Comparison of ENCODE assay signal across 28 cellular contexts in genomic region chr13:39965309-39965708, GRCh38.
"Had no signal": no experiment of that assay in that cellular context is flagged by ENCODE, and none has a peak within 500 bp of the region (broad histone marks: within the 10 kb centered on the region; RNA-seq: fewer than 3 reads in every experiment).

No MANE protein-coding gene starts in this region.

- H3K4me3 Mint-ChIP-seq: naive thymus-derived CD8-positive, alpha-beta T cell; nephron; neural crest cell; stimulated activated memory B cell treated with anti-CD40 and anti-IgM and Interleukin-4, amounts not matched to agents 10 μg/mL and 1 μg/mL and 100 μg/mL, for 72 hours; stimulated activated naive CD8-positive, alpha-beta T cell treated with anti-CD3 and anti-CD28 coated beads, Interleukin-15, amount 100 ng/mL, for 72 hours had no signal

- H3K36me3 Mint-ChIP-seq: naive thymus-derived CD8-positive, alpha-beta T cell; stimulated activated memory B cell treated with anti-CD40 and anti-IgM and Interleukin-4, amounts not matched to agents 10 μg/mL and 1 μg/mL and 100 μg/mL, for 72 hours had no signal

- H3K27ac ChIP-seq: heart right ventricle, left ventricle myocardium inferior, parathyroid adenoma, psoas muscle, right atrium auricular region, right lobe of liver, testis, tibial artery, uterus had no signal

- H3K4me3 ChIP-seq: heart right ventricle, left ventricle myocardium inferior, psoas muscle, right atrium auricular region, right lobe of liver, smooth muscle cell, testis, tibial artery, uterus had no signal

- H3K27me3 ChIP-seq: heart right ventricle, right atrium auricular region, right lobe of liver, testis, tibial artery, uterus had no signal

- ATAC-seq: left colon; naive thymus-derived CD8-positive, alpha-beta T cell; psoas muscle; right lobe of liver; stimulated activated memory B cell treated with anti-CD40 and anti-IgM and Interleukin-4, amounts not matched to agents 10 μg/mL and 1 μg/mL and 100 μg/mL, for 72 hours; stimulated activated naive CD8-positive, alpha-beta T cell treated with anti-CD3 and anti-CD28 coated beads, Interleukin-15, amount 100 ng/mL, for 72 hours had no signal

- H3K36me3 ChIP-seq: heart right ventricle, left ventricle myocardium inferior, right atrium auricular region, right lobe of liver, tibial artery, uterus had no signal

- H3K27ac Mint-ChIP-seq: naive thymus-derived CD8-positive, alpha-beta T cell; nephron; stimulated activated memory B cell treated with anti-CD40 and anti-IgM and Interleukin-4, amounts not matched to agents 10 μg/mL and 1 μg/mL and 100 μg/mL, for 72 hours; stimulated activated naive CD8-positive, alpha-beta T cell treated with anti-CD3 and anti-CD28 coated beads, Interleukin-15, amount 100 ng/mL, for 72 hours had no signal

- H3K9me3 ChIP-seq: heart right ventricle, left ventricle myocardium inferior, psoas muscle, right atrium auricular region, right lobe of liver, testis, tibial artery, uterus had no signal

- DNase-seq: glutamatergic neuron; heart right ventricle; hippocampal formation; left colon; left ventricle myocardium inferior; mammary epithelial cell; mesenchymal stem cell; naive thymus-derived CD8-positive, alpha-beta T cell; nucleus accumbens; psoas muscle; right lobe of liver; stimulated activated CD4-positive, alpha-beta T cell treated with anti-CD3 and anti-CD28 coated beads, Interleukin-1b, Interleukin-23, amount 100 ng/mL, for 48 hours; stimulated activated CD4-positive, alpha-beta T cell treated with anti-CD3 and anti-CD28 coated beads, Interleukin-2, amount 100 ng/mL, for 48 hours; stimulated activated CD4-positive, alpha-beta T cell treated with anti-CD3 and anti-CD28 coated beads, Interleukin-4, amount 100 ng/mL, for 4 hours; stimulated activated CD8-positive, alpha-beta memory T cell treated with anti-CD3 and anti-CD28 coated beads, Interleukin-4, amount 100 ng/mL, for 48 hours; stimulated activated naive CD4-positive, alpha-beta T cell treated with Interleukin-2 at 50 U/mL for 16 hours; stimulated activated naive CD8-positive, alpha-beta T cell treated with anti-CD3 and anti-CD28 coated beads, Interleukin-15, amount 100 ng/mL, for 72 hours; substantia nigra; testis; tibial artery; trophoblast cell; uterus had no signal

- H3K4me1 Mint-ChIP-seq: stimulated activated memory B cell treated with anti-CD40 and anti-IgM and Interleukin-4, amounts not matched to agents 10 μg/mL and 1 μg/mL and 100 μg/mL, for 72 hours; stimulated activated naive CD8-positive, alpha-beta T cell treated with anti-CD3 and anti-CD28 coated beads, Interleukin-15, amount 100 ng/mL, for 72 hours had no signal

- H3K4me1 ChIP-seq: left ventricle myocardium inferior, parathyroid adenoma, psoas muscle, right atrium auricular region, right lobe of liver, testis, tibial artery, uterus had no signal

- H3K9me3 Mint-ChIP-seq: naive thymus-derived CD8-positive, alpha-beta T cell; nephron; stimulated activated memory B cell treated with anti-CD40 and anti-IgM and Interleukin-4, amounts not matched to agents 10 μg/mL and 1 μg/mL and 100 μg/mL, for 72 hours had no signal
